12 cellular contexts compared by ENCODE assay signal in the genomic region with DNA sequence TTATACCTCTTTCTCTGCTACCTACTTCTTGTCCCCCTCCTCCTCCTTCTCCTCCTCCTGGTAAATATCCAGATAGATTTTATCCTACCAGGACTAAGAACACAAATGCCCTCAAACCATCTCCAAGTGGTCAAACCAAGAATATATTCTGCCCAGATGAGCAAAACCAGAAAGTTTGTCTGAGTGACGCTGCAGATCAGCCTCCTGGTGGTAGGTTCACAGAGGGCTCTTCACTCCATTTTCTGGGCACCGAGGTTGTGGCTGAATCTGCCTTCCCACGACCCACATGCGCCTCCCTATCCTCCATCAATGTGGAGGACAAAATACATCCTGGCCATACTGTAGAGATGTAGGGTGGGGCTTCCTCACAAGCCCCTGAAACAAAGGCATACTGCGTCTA.
DNase-seq lines count a peak whose midpoint lies in the region; ATAC-seq and TF ChIP-seq lines count a peak whose summit lies in the region.
"Had no signal": no experiment of that assay in that cellular context is flagged by ENCODE, and none has a peak within 500 bp of the region (broad histone marks: within the 10 kb centered on the region; RNA-seq: fewer than 3 reads in every experiment).

No MANE protein-coding gene starts in this region.

- DNase-seq in BJ (ENCODE audit: low read depth) (no peak), SK-MEL-5 (ENCODE audit: low read depth, low spot score) (peak; percentile 13), fibroblast of the aortic adventitia (ENCODE audit: low read depth) (no peak), type B pancreatic cell (ENCODE audit: extremely low spot score, unreplicated experiment) (no peak), sciatic nerve (ENCODE audit: low spot score) (no peak)
- DNase-seq in activated T-helper 1 cell treated with anti-CD3 and anti-CD28 coated beads, Interleukin-12 subunit alpha, Interleukin-12 subunit beta, Interleukin-2, Interleukin-4 antibody, amounts not matched to agents 30 ng/mL and 10 ng/mL and 1 ng/mL, durations not matched to agents 14 hours and 24 hours and 36 hours (ENCODE audit: low spot score), result no peak
- DNase-seq: HCEC 1CT, KG1, NCI-H1694, PC-3 had no signal

- peaks cover 2% of the 10 kb centered on the region for H3K27me3 ChIP-seq in BJ (ENCODE audit: control insufficient read depth, insufficient read depth, low read length)
- H3K27me3 ChIP-seq: SJSA1 had no signal

- CTCF ChIA-PET in BJ (lab: Yijun Ruan, JAX), result no interaction called here

- H3K36me3 Mint-ChIP-seq in type B pancreatic cell, result peaks cover 3% of the 10 kb centered on the region
- no peaks in the 10 kb centered on the region for H3K36me3 Mint-ChIP-seq in activated T-helper 1 cell treated with anti-CD3 and anti-CD28 coated beads, Interleukin-12 subunit alpha, Interleukin-12 subunit beta, Interleukin-2, Interleukin-4 antibody, amounts not matched to agents 30 ng/mL and 10 ng/mL and 1 ng/mL, durations not matched to agents 14 hours and 24 hours and 36 hours (ENCODE audit: low read depth)

- no peak for ATAC-seq in HG02884 (IDR thresholded peaks at IDR 0.05; ENCODE audit: unreplicated experiment)
- no peak for ATAC-seq in sciatic nerve
- ATAC-seq: PC-3 had no signal

- peaks cover 15% of the 10 kb centered on the region for H3K27me3 Mint-ChIP-seq in type B pancreatic cell
- H3K27me3 Mint-ChIP-seq in activated T-helper 1 cell treated with anti-CD3 and anti-CD28 coated beads, Interleukin-12 subunit alpha, Interleukin-12 subunit beta, Interleukin-2, Interleukin-4 antibody, amounts not matched to agents 30 ng/mL and 10 ng/mL and 1 ng/mL, durations not matched to agents 14 hours and 24 hours and 36 hours (ENCODE audit: insufficient read depth), result no peaks in the 10 kb centered on the region

- no peaks in the 10 kb centered on the region for H3K36me3 ChIP-seq in BJ (ENCODE audit: control insufficient read depth, insufficient read depth, low read length)
- H3K36me3 ChIP-seq: SJSA1 had no signal

- 0 out of 2 replicates have a peak, but pooled peaks have one; percentile 11 for TF ChIP-seq CTCF in BJ (IDR thresholded peaks at IDR 0.05; ENCODE audit: insufficient read depth, low read depth, low read length)
- peak; percentile 33 for TF ChIP-seq CTCF in fibroblast of the aortic adventitia (IDR thresholded peaks at IDR 0.05; ENCODE audit: insufficient read depth, low read length)
- TF ChIP-seq CTCF in type B pancreatic cell (conservative IDR thresholded peaks at IDR 0.05), result peak; percentile 47

- in situ Hi-C loops in SK-MEL-5 (cut with HindIII; ENCODE audit: low pct_unique_long_range_greater_than_20kb, low sequenced_read_pairs), result no loop called here

- no peak overlapping the region for H3K27ac Mint-ChIP-seq in type B pancreatic cell
- no peak overlapping the region for H3K27ac Mint-ChIP-seq in activated T-helper 1 cell treated with anti-CD3 and anti-CD28 coated beads, Interleukin-12 subunit alpha, Interleukin-12 subunit beta, Interleukin-2, Interleukin-4 antibody, amounts not matched to agents 30 ng/mL and 10 ng/mL and 1 ng/mL, durations not matched to agents 14 hours and 24 hours and 36 hours

- intact Hi-C loops in activated T-helper 1 cell treated with anti-CD3 and anti-CD28 coated beads, Interleukin-12 subunit alpha, Interleukin-12 subunit beta, Interleukin-2, Interleukin-4 antibody, amounts not matched to agents 30 ng/mL and 10 ng/mL and 1 ng/mL, durations not matched to agents 14 hours and 24 hours and 36 hours (cut with micrococcal nuclease), result no loop called here
- intact Hi-C loops in sciatic nerve (cut with DNase I), result no loop called here

- peaks cover 21% of the 10 kb centered on the region for H3K4me1 Mint-ChIP-seq in type B pancreatic cell (ENCODE audit: unreplicated experiment)
- H3K4me1 Mint-ChIP-seq in activated T-helper 1 cell treated with anti-CD3 and anti-CD28 coated beads, Interleukin-12 subunit alpha, Interleukin-12 subunit beta, Interleukin-2, Interleukin-4 antibody, amounts not matched to agents 30 ng/mL and 10 ng/mL and 1 ng/mL, durations not matched to agents 14 hours and 24 hours and 36 hours (ENCODE audit: low read depth), result no peaks in the 10 kb centered on the region

- POLR2A ChIA-PET in BJ (lab: Charles Lee), result no interaction called here

- H3K9me3 Mint-ChIP-seq in type B pancreatic cell, result peaks cover 15% of the 10 kb centered on the region
- H3K9me3 Mint-ChIP-seq in activated T-helper 1 cell treated with anti-CD3 and anti-CD28 coated beads, Interleukin-12 subunit alpha, Interleukin-12 subunit beta, Interleukin-2, Interleukin-4 antibody, amounts not matched to agents 30 ng/mL and 10 ng/mL and 1 ng/mL, durations not matched to agents 14 hours and 24 hours and 36 hours, result peaks cover 17% of the 10 kb centered on the region

- no peak overlapping the region for H3K4me3 ChIP-seq in BJ (ENCODE audit: low read depth, low read length)
- no peak overlapping the region for H3K4me3 ChIP-seq in fibroblast of the aortic adventitia (ENCODE audit: low read depth, low read length)
- H3K4me3 ChIP-seq: SJSA1 had no signal

- H3K4me3 Mint-ChIP-seq in type B pancreatic cell, result no peak overlapping the region
- no peak overlapping the region for H3K4me3 Mint-ChIP-seq in activated T-helper 1 cell treated with anti-CD3 and anti-CD28 coated beads, Interleukin-12 subunit alpha, Interleukin-12 subunit beta, Interleukin-2, Interleukin-4 antibody, amounts not matched to agents 30 ng/mL and 10 ng/mL and 1 ng/mL, durations not matched to agents 14 hours and 24 hours and 36 hours
